10 cellular contexts compared by ENCODE assay signal in genomic region chr18:48136051-48136543, GRCh38.
A peak's percentile ranks its signal among the peaks of the same experiment; 100 is the strongest.
DNase-seq lines count a peak whose midpoint lies in the region; TF ChIP-seq lines count a peak whose summit lies in the region.
"Had no signal": no experiment of that assay in that cellular context is flagged by ENCODE, and none has a peak within 500 bp of the region (broad histone marks: within the 10 kb centered on the region; RNA-seq: fewer than 3 reads in every experiment).

No MANE protein-coding gene starts in this region.

- no peak overlapping the region for H3K27ac ChIP-seq in neural progenitor cell

- peaks cover 26% of the 10 kb centered on the region for H3K4me1 ChIP-seq in neural progenitor cell

- no peaks in the 10 kb centered on the region for H3K9me3 ChIP-seq in neural progenitor cell (ENCODE audit: low read depth)

- H4K20me1 ChIP-seq in neural progenitor cell (ENCODE audit: low read depth), result peaks cover 26% of the 10 kb centered on the region

- H3F3A ChIP-seq in neural progenitor cell (ENCODE audit: low read depth), result peaks cover 8% of the 10 kb centered on the region

- TF ChIP-seq CTCF in fibroblast of pulmonary artery (IDR thresholded peaks at IDR 0.05; ENCODE audit: low read length, missing control alignments) (no peak), neural progenitor cell (IDR thresholded peaks at IDR 0.05) (no peak)

- H3K79me2 ChIP-seq in neural progenitor cell (ENCODE audit: low read depth), result no peaks in the 10 kb centered on the region

- DNase-seq in AG08395 (ENCODE audit: low spot score) (peak; percentile 14), NCI-H146 (lab: John Stamatoyannopoulos, UW) (peak; percentile 67), fibroblast of pulmonary artery (ENCODE audit: low read depth) (no peak), neural progenitor cell (ENCODE audit: low spot score) (peak; percentile 37), HK-2 (ENCODE audit: unreplicated experiment) (no peak), activated T-cell treated with anti-CD3 and anti-CD28 coated beads for 4 hours (no peak), Kasumi-1 (lab: John Stamatoyannopoulos, UW) (no peak)
- no peak for DNase-seq in activated T-cell treated with anti-CD3 and anti-CD28 coated beads, Interleukin-2, amount 50 U/mL, for 48 hours
- DNase-seq: activated T-cell treated with anti-CD3 and anti-CD28 coated beads, Interleukin-2, amount 50 U/mL, for 72 hours; NCI-H510A treated with DMSO at 0.1 percent for 48 hours had no signal

- peaks cover 81% of the 10 kb centered on the region for H3K27me3 ChIP-seq in neural progenitor cell

- H3K27me3 Mint-ChIP-seq in neural progenitor cell (ENCODE audit: insufficient read depth, low read depth), result peaks cover 55% of the 10 kb centered on the region

- H3K4me3 Mint-ChIP-seq in neural progenitor cell, result peak overlapping the region; percentile 83

- peak overlapping the region; percentile 87 for H3K4me2 ChIP-seq in neural progenitor cell

- no peak overlapping the region for H3K27ac Mint-ChIP-seq in neural progenitor cell
- H3K27ac Mint-ChIP-seq: activated T-cell treated with anti-CD3 and anti-CD28 coated beads, Interleukin-2, amount 50 U/mL, for 72 hours had no signal

- no peak overlapping the region for H3K9ac ChIP-seq in neural progenitor cell

- H3K4me3 ChIP-seq in fibroblast of pulmonary artery (replicated peaks; ENCODE audit: low read depth, low read length), result peak overlapping the region; percentile 22
- H3K4me3 ChIP-seq in neural progenitor cell, result peak overlapping the region; percentile 56

- no peaks in the 10 kb centered on the region for H3K36me3 Mint-ChIP-seq in neural progenitor cell

- H3K9me3 Mint-ChIP-seq in neural progenitor cell, result no peaks in the 10 kb centered on the region
- H3K9me3 Mint-ChIP-seq: activated T-cell treated with anti-CD3 and anti-CD28 coated beads, Interleukin-2, amount 50 U/mL, for 72 hours had no signal

- no peaks in the 10 kb centered on the region for H3K36me3 ChIP-seq in neural progenitor cell

- peaks cover 21% of the 10 kb centered on the region for H3K4me1 Mint-ChIP-seq in neural progenitor cell

- peak overlapping the region; percentile 64 for H2AFZ ChIP-seq in neural progenitor cell (replicated peaks)

Comparison
In these comparisons a context has a peak if more than half of its experiments do, and no peak if none do; other contexts are left out.
1. DNase-seq: peak in AG08395 (single experiment), NCI-H146 (single experiment) and neural progenitor cell (single experiment); none in fibroblast of pulmonary artery (single experiment), activated T-cell treated with anti-CD3 and anti-CD28 coated beads, Interleukin-2, amount 50 U/mL, for 48 hours (0 of 2), HK-2 (single experiment), activated T-cell treated with anti-CD3 and anti-CD28 coated beads for 4 hours (single experiment) and Kasumi-1 (0 of 2).